ENCODE assay signal across 8 cellular contexts in genomic region chr10:27819781-27820531, GRCh38.
DNase-seq lines count a peak whose midpoint lies in the region; ATAC-seq and TF ChIP-seq lines count a peak whose summit lies in the region.

No MANE protein-coding gene starts in this region.

- no peak overlapping the region for H3K4me3 Mint-ChIP-seq in natural killer cell treated with Interleukin-12 subunit alpha and Interleukin-12 subunit beta and Interleukin-15 and Interleukin-18, amount 100 ng/mL, for 72 hours

- H3K9me3 ChIP-seq in adrenal gland (replicated peaks in 1 of 3), result no peaks in the 10 kb centered on the region
- H3K9me3 ChIP-seq in gastrocnemius medialis, result no peaks in the 10 kb centered on the region

- H3K27me3 ChIP-seq in adrenal gland (no peaks in the 10 kb centered on the region), gastrocnemius medialis (no peaks in the 10 kb centered on the region)

- in situ Hi-C loops in gastrocnemius medialis (cut with MboI; ENCODE audit: low sequenced_read_pairs in 4 of 4), result no loop called here

- no peaks in the 10 kb centered on the region for H3K9me3 Mint-ChIP-seq in natural killer cell treated with Interleukin-12 subunit alpha and Interleukin-12 subunit beta and Interleukin-15 and Interleukin-18, amount 100 ng/mL, for 72 hours

- intact Hi-C loops in adrenal gland (cut with DNase I), result no loop called here
- intact Hi-C loops in left cardiac atrium (cut with DNase I), result no loop called here
- intact Hi-C loops in gastrocnemius medialis (cut with DNase I; ENCODE audit: low total_unique reads), result no loop called here

- H3K27me3 Mint-ChIP-seq in natural killer cell treated with Interleukin-12 subunit alpha and Interleukin-12 subunit beta and Interleukin-15 and Interleukin-18, amount 100 ng/mL, for 72 hours, result peaks cover 7 to 12% of the 10 kb centered on the region in 2 donors

- peaks cover 0 to 4% of the 10 kb centered on the region in 2 donors for H3K4me1 ChIP-seq in adrenal gland (replicated peaks in 1 of 2)
- H3K4me1 ChIP-seq in gastrocnemius medialis, result peaks cover 0 to 5% of the 10 kb centered on the region in 2 donors

- ATAC-seq in left cardiac atrium, result peak; percentile 96 to 98
- ATAC-seq in gastrocnemius medialis, result peak; percentile 47 to 90
- ATAC-seq in natural killer cell treated with Interleukin-12 subunit alpha and Interleukin-12 subunit beta and Interleukin-15 and Interleukin-18, amount 100 ng/mL, for 72 hours, result no peak
- no peak for ATAC-seq in GM18498 (IDR thresholded peaks at IDR 0.05; ENCODE audit: unreplicated experiment)

- no peak overlapping the region for H3K27ac Mint-ChIP-seq in natural killer cell treated with Interleukin-12 subunit alpha and Interleukin-12 subunit beta and Interleukin-15 and Interleukin-18, amount 100 ng/mL, for 72 hours

- WGBS in adrenal gland, 4 donors, result 61 to 75% (median 72%) methylated on average over 9 of the region's 9 CpGs

- H3K36me3 ChIP-seq in adrenal gland (replicated peaks in 1 of 2) (no peaks in the 10 kb centered on the region), gastrocnemius medialis (no peaks in the 10 kb centered on the region)

- TF ChIP-seq CTCF in adrenal gland (IDR thresholded peaks at IDR 0.05) (no peak), gastrocnemius medialis (IDR thresholded peaks at IDR 0.05 in 4 of 5, conservative IDR thresholded peaks at IDR 0.05 in 1 of 5) (no peak)

- H3K27ac ChIP-seq in adrenal gland, result peak overlapping the region in 1 of 5 donors; percentile 17
- H3K27ac ChIP-seq in gastrocnemius medialis, result peak overlapping the region in 1 of 4 donors; percentile 33

- H3K4me1 Mint-ChIP-seq in natural killer cell treated with Interleukin-12 subunit alpha and Interleukin-12 subunit beta and Interleukin-15 and Interleukin-18, amount 100 ng/mL, for 72 hours (ENCODE audit: low read depth in 2 of 2), result no peaks in the 10 kb centered on the region

- DNase-seq in EH (ENCODE audit: low read depth) (peak; percentile 87), adrenal gland (peak; percentile 28 to 75 (median 61)), left cardiac atrium (peak; percentile 33), gastrocnemius medialis (peak in 1 of 2 donors; percentile 17), HUDEP-2 (lab: John Stamatoyannopoulos, UW; ENCODE audit: unreplicated experiment in 76 of 76) (no peak), NCI-H1092 treated with DMSO at 0.1 percent for 48 hours (lab: John Stamatoyannopoulos, UW) (no peak)
- no peak for DNase-seq in natural killer cell treated with Interleukin-12 subunit alpha and Interleukin-12 subunit beta and Interleukin-15 and Interleukin-18, amount 100 ng/mL, for 72 hours (ENCODE audit: low spot score)

- H3K36me3 Mint-ChIP-seq in natural killer cell treated with Interleukin-12 subunit alpha and Interleukin-12 subunit beta and Interleukin-15 and Interleukin-18, amount 100 ng/mL, for 72 hours, result no peaks in the 10 kb centered on the region

- H3K4me3 ChIP-seq in adrenal gland (no peak overlapping the region), gastrocnemius medialis (no peak overlapping the region)

- TF ChIP-seq POLR2A in adrenal gland (IDR thresholded peaks at IDR 0.05), result no peak
- TF ChIP-seq POLR2A in gastrocnemius medialis (IDR thresholded peaks at IDR 0.05), result no peak

Comparison
In these comparisons a context has a peak if more than half of its experiments do, and no peak if none do; other contexts are left out.
1. DNase-seq: peak in EH (single experiment), adrenal gland (7 of 7) and left cardiac atrium (single experiment); none in HUDEP-2 (0 of 76), natural killer cell treated with Interleukin-12 subunit alpha and Interleukin-12 subunit beta and Interleukin-15 and Interleukin-18, amount 100 ng/mL, for 72 hours (single experiment) and NCI-H1092 treated with DMSO at 0.1 percent for 48 hours (single experiment).
2. ATAC-seq: peak in left cardiac atrium (2 of 2) and gastrocnemius medialis (2 of 2); none in natural killer cell treated with Interleukin-12 subunit alpha and Interleukin-12 subunit beta and Interleukin-15 and Interleukin-18, amount 100 ng/mL, for 72 hours (0 of 2) and GM18498 (single experiment).